Comparison of ENCODE assay signal across 1 cellular context in genomic region chr21:34094949-34095348, GRCh38.
TF ChIP-seq lines count a peak whose summit lies in the region.

No MANE protein-coding gene starts in this region.

TF ChIP-seq in HepG2, 621 proteins besides CTCF, POLR2A, EP300 and RAD21:
- TF ChIP-seq BRCA1 (CRISPR knock-in tag; IDR thresholded peaks at IDR 0.05) (no peak), MNT (IDR thresholded peaks at IDR 0.05) (0 out of 2 replicates have a peak, but pooled peaks have one; percentile 26)
